16 cellular contexts compared by ENCODE assay signal in genomic region chr18:55002261-55002660, GRCh38. TPM values are rescaled to one million over a fixed set of nuclear protein-coding genes. Genes with fewer than 3 reads are reported as not detected.
DNase-seq lines count a peak whose midpoint lies in the region; ATAC-seq and TF ChIP-seq lines count a peak whose summit lies in the region.
"Had no signal": no experiment of that assay in that cellular context is flagged by ENCODE, and none has a peak within 500 bp of the region (broad histone marks: within the 10 kb centered on the region; RNA-seq: fewer than 3 reads in every experiment).

No MANE protein-coding gene starts in this region.

- H3K4me3 ChIP-seq in Caco-2 (ENCODE audit: low read depth, low read length) (no peak overlapping the region), PC-3 (ENCODE audit: low read length) (no peak overlapping the region), hepatocyte (no peak overlapping the region), mesendoderm (ENCODE audit: low read length) (no peak overlapping the region)
- H3K4me3 ChIP-seq: HAP-1 had no signal

- H3K4me2 ChIP-seq in PC-3 (ENCODE audit: low read length) (peak overlapping the region; percentile 21), hepatocyte (no peak overlapping the region), mesendoderm (ENCODE audit: low read length) (no peak overlapping the region)

- no peaks in the 10 kb centered on the region for H3K27me3 Mint-ChIP-seq in Caco-2 (ENCODE audit: insufficient read depth, unreplicated experiment)

- H2AFZ ChIP-seq in PC-3 (ENCODE audit: low read length) (peak overlapping the region; percentile 66; the same call in 1 of the 2 replicates), hepatocyte (no peak overlapping the region)

- H3K27ac ChIP-seq in PC-3 (ENCODE audit: low read length) (peak overlapping the region; percentile 49), hepatocyte (peak overlapping the region; percentile 48), mesendoderm (ENCODE audit: low read depth, low read length) (no peak overlapping the region)

- no peak overlapping the region for H2BK120ac ChIP-seq in mesendoderm (ENCODE audit: low read depth, low read length)

- H3K4ac ChIP-seq in mesendoderm (ENCODE audit: low read depth, low read length) = no peak overlapping the region

- H3K27ac Mint-ChIP-seq in Caco-2 (ENCODE audit: unreplicated experiment) = peak overlapping the region; percentile 83
- H3K27ac Mint-ChIP-seq: CD4-positive, alpha-beta memory T cell; HFFc6 had no signal

- 96% methylated on average over 3 of the region's 3 CpGs for WGBS in hepatocyte (ENCODE audit: low lambda C conversion rate, missing lambda C conversion rate)
- WGBS in mesendoderm (ENCODE audit: extremely low coverage, insufficient coverage, low lambda C conversion rate) = no CpG with 5 or more reads among the region's 3 CpGs

- intact Hi-C loops in Caco-2 (cut with micrococcal nuclease; ENCODE audit: unreplicated experiment) = loop anchor here (5.0 kb wide), 1 partner anchor 95 kb away; no protein-coding TSS in a partner anchor
- intact Hi-C loops in PC-3 (cut with micrococcal nuclease) = loop anchor here (5.0 kb wide), 2 partner anchors 100 to 320 kb away; no protein-coding TSS in a partner anchor

- no peak overlapping the region for H3K4me3 Mint-ChIP-seq in Caco-2 (ENCODE audit: unreplicated experiment)
- H3K4me3 Mint-ChIP-seq: CD4-positive, alpha-beta memory T cell; HFFc6 had no signal

- H3K9ac ChIP-seq in PC-3 (ENCODE audit: low read length) = no peak overlapping the region
- H3K9ac ChIP-seq in mesendoderm (ENCODE audit: low read length) = no peak overlapping the region

- H2BK5ac ChIP-seq in mesendoderm (ENCODE audit: low read length) = no peak overlapping the region

- no peaks in the 10 kb centered on the region for H4K20me1 ChIP-seq in PC-3 (ENCODE audit: low read length)
- no peaks in the 10 kb centered on the region for H4K20me1 ChIP-seq in hepatocyte (ENCODE audit: insufficient read depth, poor library complexity, severe bottlenecking)

- no peaks in the 10 kb centered on the region for H3K79me2 ChIP-seq in PC-3 (ENCODE audit: low read length)
- H3K79me2 ChIP-seq in hepatocyte = no peaks in the 10 kb centered on the region
- H3K79me2 ChIP-seq in mesendoderm (ENCODE audit: control insufficient read depth, insufficient read depth, low read length) = no peaks in the 10 kb centered on the region

- TF ChIP-seq CTCF in Caco-2 (IDR thresholded peaks at IDR 0.05; ENCODE audit: insufficient read depth in 1 of 2, low read depth in 1 of 2, low read length in 1 of 2, severe bottlenecking in 1 of 2, unreplicated experiment in 1 of 2) (no peak), PC-3 (conservative IDR thresholded peaks at IDR 0.05; ENCODE audit: low read depth, low read length) (no peak), hepatocyte (IDR thresholded peaks at IDR 0.05; ENCODE audit: poor library complexity) (no peak)

- POLR2A ChIA-PET in Caco-2 (lab: Charles Lee) = no interaction called here
- POLR2A ChIA-PET in PC-3 (lab: Charles Lee; ENCODE audit: unreplicated experiment) = no interaction called here

- BruUV-seq in Caco-2 (replicated peaks; lab: Mats Ljungman, UMichigan) (no TSS peak), PC-3 (replicated peaks; lab: Mats Ljungman, UMichigan) (no TSS peak)

- peaks cover 6% of the 10 kb centered on the region for H3K4me1 Mint-ChIP-seq in Caco-2 (ENCODE audit: low read depth, unreplicated experiment)
- H3K4me1 Mint-ChIP-seq: CD4-positive, alpha-beta memory T cell had no signal

- H3K27me3 ChIP-seq in Caco-2 (replicated peaks; ENCODE audit: control insufficient read depth, insufficient read depth, low read length) (no peaks in the 10 kb centered on the region), PC-3 (ENCODE audit: low read length) (no peaks in the 10 kb centered on the region), hepatocyte (no peaks in the 10 kb centered on the region), mesendoderm (ENCODE audit: insufficient read depth, low read length, poor library complexity) (no peaks in the 10 kb centered on the region)

- H4K8ac ChIP-seq in mesendoderm (ENCODE audit: low read depth, low read length) = no peak overlapping the region

- H3K9me2 ChIP-seq in PC-3 (replicated peaks; ENCODE audit: low read length) (no peaks in the 10 kb centered on the region), hepatocyte (replicated peaks; ENCODE audit: insufficient read depth) (no peaks in the 10 kb centered on the region)

- no peak overlapping the region for H2AK5ac ChIP-seq in mesendoderm (ENCODE audit: low read length)

- H3K79me1 ChIP-seq in mesendoderm (ENCODE audit: low read length) = no peaks in the 10 kb centered on the region

- H3K23ac ChIP-seq in mesendoderm (ENCODE audit: low read length) = no peak overlapping the region

- no peak overlapping the region for H3K18ac ChIP-seq in mesendoderm (ENCODE audit: low read length)

- CTCF ChIA-PET in Caco-2 (lab: Charles Lee) = no interaction called here
- CTCF ChIA-PET in PC-3 (lab: Charles Lee) = no interaction called here

- DNase-seq in Caco-2 (no peak), PC-3 (no peak), hepatocyte (ENCODE audit: low spot score) (no peak), anterior cingulate cortex (lab: John Stamatoyannopoulos, UW) (no peak), NCI-H2171 (lab: John Stamatoyannopoulos, UW) (no peak), NCI-H146 (lab: John Stamatoyannopoulos, UW) (no peak), mesendoderm (no peak)
- DNase-seq: 8988T; C1 segment of cervical spinal cord; CD4-positive, alpha-beta memory T cell; GF-D8; GOT3; HFFc6 had no signal

- no peaks in the 10 kb centered on the region for H3K9me3 Mint-ChIP-seq in Caco-2 (ENCODE audit: unreplicated experiment)
- H3K9me3 Mint-ChIP-seq: CD4-positive, alpha-beta memory T cell; HFFc6 had no signal

- peaks cover 17% of the 10 kb centered on the region for H3K4me1 ChIP-seq in Caco-2
- H3K4me1 ChIP-seq in PC-3 (ENCODE audit: insufficient read depth, low read length) = peaks cover 21% of the 10 kb centered on the region
- no peaks in the 10 kb centered on the region for H3K4me1 ChIP-seq in hepatocyte (ENCODE audit: insufficient read depth)
- no peaks in the 10 kb centered on the region for H3K4me1 ChIP-seq in mesendoderm (ENCODE audit: control insufficient read depth, low read depth, low read length)

- H3K36me3 ChIP-seq in Caco-2 (ENCODE audit: control insufficient read depth, insufficient read depth, low read length) (no peaks in the 10 kb centered on the region), PC-3 (ENCODE audit: low read depth, low read length) (no peaks in the 10 kb centered on the region), hepatocyte (replicated peaks; ENCODE audit: insufficient read depth, low read depth) (no peaks in the 10 kb centered on the region), mesendoderm (ENCODE audit: control insufficient read depth, insufficient read depth, low read length) (no peaks in the 10 kb centered on the region)
- H3K36me3 ChIP-seq: HAP-1 had no signal

- H3K9me3 ChIP-seq in Caco-2 = no peaks in the 10 kb centered on the region
- no peaks in the 10 kb centered on the region for H3K9me3 ChIP-seq in PC-3 (ENCODE audit: low read length)
- H3K9me3 ChIP-seq in hepatocyte (ENCODE audit: low read depth) = no peaks in the 10 kb centered on the region
- H3K9me3 ChIP-seq: HAP-1 had no signal

- peaks cover 13% of the 10 kb centered on the region for H3K36me3 Mint-ChIP-seq in Caco-2 (ENCODE audit: insufficient read depth, unreplicated experiment)
- H3K36me3 Mint-ChIP-seq: CD4-positive, alpha-beta memory T cell had no signal

- no peaks in the 10 kb centered on the region for H3F3A ChIP-seq in PC-3 (ENCODE audit: low read length, unreplicated experiment)

- H2BK15ac ChIP-seq in mesendoderm (replicated peaks; ENCODE audit: low read depth) = no peak overlapping the region

- H4K5ac ChIP-seq in mesendoderm (ENCODE audit: low read length) = no peak overlapping the region

- no peak overlapping the region for H3K56ac ChIP-seq in mesendoderm (ENCODE audit: low read length)

- peak; percentile 32 for ATAC-seq in PC-3

RNA-seq across cellular contexts. Expression of gene CCDC68, which starts 43.0 kb away (rescaled TPM):
- total RNA-seq in Caco-2 (2022) (6.9 and 7.6 TPM in 2 replicates), PC-3 (2014; rRNA removed) (2.6 and 3.1 TPM in 2 replicates), hepatocyte (11.6 and 13.0 TPM in 2 replicates)
- polyA plus RNA-seq in hepatocyte = 6.7 and 7.8 TPM in 2 replicates
- 0.59 TPM for polyA plus RNA-seq in mesendoderm (2013, experiment 1 of 2)
- 0.55 TPM for polyA plus RNA-seq in mesendoderm (2013, experiment 2 of 2)
- total RNA-seq: A673, G401 had no signal
- polyA plus RNA-seq: CD4-positive, alpha-beta memory T cell had no signal
